ENCODE assay signal across 10 cellular contexts in the genomic region with DNA sequence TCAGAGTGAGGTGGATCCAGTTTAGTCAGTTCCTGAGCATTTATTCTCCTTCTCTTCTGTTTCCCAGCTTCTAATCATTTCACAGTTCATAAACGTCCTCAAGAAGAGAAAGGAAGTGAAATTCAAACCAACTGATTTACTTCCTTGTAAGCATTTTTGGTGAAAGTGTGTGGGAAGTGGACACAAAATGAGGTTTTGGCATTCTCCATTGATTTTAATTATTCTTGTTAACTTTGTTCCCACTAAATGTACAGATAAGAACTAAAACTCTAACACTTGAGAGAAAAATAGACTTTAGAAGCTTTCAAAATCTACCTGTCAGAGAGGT. TPM values are rescaled to one million over a fixed set of nuclear protein-coding genes. Genes with fewer than 3 reads are reported as not detected.
DNase-seq lines count a peak whose midpoint lies in the region; ATAC-seq and TF ChIP-seq lines count a peak whose summit lies in the region.
"Had no signal": no experiment of that assay in that cellular context is flagged by ENCODE, and none has a peak within 500 bp of the region (broad histone marks: within the 10 kb centered on the region; RNA-seq: fewer than 3 reads in every experiment).

No MANE protein-coding gene starts in this region.

- H3K4me1 Mint-ChIP-seq in activated CD8-positive, alpha-beta memory T cell treated with anti-CD3 and anti-CD28 coated beads, Interleukin-2, amount 10 ng/mL, durations not matched to agents 7 days and 5 days: peaks cover 17% of the 10 kb centered on the region

- TF ChIP-seq POLR2A in esophagus squamous epithelium (IDR thresholded peaks at IDR 0.05): no peak
- TF ChIP-seq POLR2A in spleen (IDR thresholded peaks at IDR 0.05): no peak

- H3K4me1 ChIP-seq in PC-9 (replicated peaks; ENCODE audit: insufficient read depth): peaks cover 51% of the 10 kb centered on the region
- H3K4me1 ChIP-seq in esophagus squamous epithelium: peaks cover 0 to 23% (median 6%) of the 10 kb centered on the region in 3 donors
- peaks cover 3 to 36% (median 11%) of the 10 kb centered on the region in 6 donors for H3K4me1 ChIP-seq in spleen

- no peaks in the 10 kb centered on the region for H3K9me2 ChIP-seq in PC-9 (ENCODE audit: insufficient read depth)

- POLR2A ChIA-PET in PC-9 (lab: Charles Lee; ENCODE audit: unreplicated experiment): interaction anchor here (0.6 to 0.9 kb wide), 4 partner anchors 46 to 542 kb away, joined by 3 to 7 read pairs (median 4); no protein-coding TSS in a partner anchor

- H2AFZ ChIP-seq in PC-9: no peak overlapping the region

- H3K4me3 Mint-ChIP-seq in activated CD8-positive, alpha-beta memory T cell treated with anti-CD3 and anti-CD28 coated beads, Interleukin-2, amount 10 ng/mL, durations not matched to agents 7 days and 5 days: no peak overlapping the region

- WGBS in esophagus squamous epithelium, 2 donors: 10 to 20% methylated on average over 1 of the region's 1 CpG
- 4 to 17% (median 5%) methylated on average over 1 of the region's 1 CpG for WGBS in spleen, 5 donors

- DNase-seq in activated CD8-positive, alpha-beta memory T cell treated with anti-CD3 and anti-CD28 coated beads, Interleukin-2, amount 10 ng/mL, durations not matched to agents 7 days and 5 days: no peak
- DNase-seq in activated CD8-positive, alpha-beta memory T cell treated with anti-CD3 and anti-CD28 coated beads, Interleukin-2, amount 50 U/mL, for 48 hours: no peak
- DNase-seq in PC-9 (peak in 1 of 2 experiments; percentile 96), esophagus squamous epithelium (lab: John Stamatoyannopoulos, UW) (no peak), spleen (no peak), globus pallidus (ENCODE audit: low spot score) (no peak)
- DNase-seq: KBM-7, mesendoderm had no signal

- H3K4me3 ChIP-seq in PC-9 (peak overlapping the region; percentile 21; the same call in 1 of the 2 replicates), esophagus squamous epithelium (no peak overlapping the region), spleen (no peak overlapping the region)

- ATAC-seq in activated CD8-positive, alpha-beta memory T cell treated with anti-CD3 and anti-CD28 coated beads, Interleukin-2, amount 10 ng/mL, durations not matched to agents 7 days and 5 days: no peak
- ATAC-seq in HG03354 (IDR thresholded peaks at IDR 0.05; ENCODE audit: poor library complexity, severe bottlenecking, unreplicated experiment): no peak
- ATAC-seq in HG03175 (IDR thresholded peaks at IDR 0.05; ENCODE audit: unreplicated experiment): no peak

- peaks cover 48% of the 10 kb centered on the region for H3K36me3 Mint-ChIP-seq in activated CD8-positive, alpha-beta memory T cell treated with anti-CD3 and anti-CD28 coated beads, Interleukin-2, amount 10 ng/mL, durations not matched to agents 7 days and 5 days

- peak overlapping the region; percentile 24 for H3K27ac Mint-ChIP-seq in activated CD8-positive, alpha-beta memory T cell treated with anti-CD3 and anti-CD28 coated beads, Interleukin-2, amount 10 ng/mL, durations not matched to agents 7 days and 5 days

- H3K27ac ChIP-seq in PC-9: peak overlapping the region; percentile 98
- H3K27ac ChIP-seq in esophagus squamous epithelium: peak overlapping the region in 3 of 4 donors; percentile 37 to 75 (median 62)
- H3K27ac ChIP-seq in spleen: peak overlapping the region in 6 of 8 donors; percentile 19 to 70 (median 57)

- no peaks in the 10 kb centered on the region for H4K20me1 ChIP-seq in PC-9 (ENCODE audit: insufficient read depth)

- BruUV-seq in PC-9 (replicated peaks; lab: Mats Ljungman, UMichigan): no TSS peak

- H3K4me2 ChIP-seq in PC-9: peak overlapping the region; percentile 79

- CTCF ChIA-PET in activated CD8-positive, alpha-beta memory T cell treated with anti-CD3 and anti-CD28 coated beads, Interleukin-2, amount 10 ng/mL, durations not matched to agents 7 days and 5 days (lab: Charles Lee): interaction anchor here (1.8 to 1.9 kb wide), 2 partner anchors 48 to 52 kb away, joined by 4 to 5 read pairs; no protein-coding TSS in a partner anchor
- CTCF ChIA-PET in PC-9 (lab: Charles Lee): interaction anchor here (0.5 kb wide), 1 partner anchor 114 kb away, joined by 6 read pairs; no protein-coding TSS in a partner anchor

- TF ChIP-seq CTCF in PC-9 (conservative IDR thresholded peaks at IDR 0.05) (no peak), esophagus squamous epithelium (IDR thresholded peaks at IDR 0.05) (no peak), spleen (IDR thresholded peaks at IDR 0.05 in 8 of 11, conservative IDR thresholded peaks at IDR 0.05 in 3 of 11) (no peak)

- H3K9me3 ChIP-seq in PC-9 (ENCODE audit: insufficient read depth, low read depth): no peaks in the 10 kb centered on the region
- H3K9me3 ChIP-seq in esophagus squamous epithelium: no peaks in the 10 kb centered on the region
- H3K9me3 ChIP-seq in spleen: no peaks in the 10 kb centered on the region

- H3K79me2 ChIP-seq in PC-9 (ENCODE audit: low read depth): no peaks in the 10 kb centered on the region

- H3F3A ChIP-seq in PC-9 (ENCODE audit: insufficient read depth, low read depth): peaks cover 33% of the 10 kb centered on the region

- peaks cover 2% of the 10 kb centered on the region for H3K9me3 Mint-ChIP-seq in activated CD8-positive, alpha-beta memory T cell treated with anti-CD3 and anti-CD28 coated beads, Interleukin-2, amount 10 ng/mL, durations not matched to agents 7 days and 5 days (ENCODE audit: low read depth)

- H3K27me3 ChIP-seq in PC-9 (ENCODE audit: insufficient read depth, low read depth) (no peaks in the 10 kb centered on the region), esophagus squamous epithelium (no peaks in the 10 kb centered on the region), spleen (replicated peaks in 1 of 7) (no peaks in the 10 kb centered on the region)

- intact Hi-C loops in PC-9 (cut with micrococcal nuclease; ENCODE audit: unreplicated experiment): loop anchor here (1.0 to 2.0 kb wide), 2 partner anchors 45 to 96 kb away; no protein-coding TSS in a partner anchor
- intact Hi-C loops in esophagus squamous epithelium (cut with DNase I): no loop called here
- intact Hi-C loops in spleen (cut with DNase I; ENCODE audit: low total_unique reads): no loop called here

- H3K27me3 Mint-ChIP-seq in activated CD8-positive, alpha-beta memory T cell treated with anti-CD3 and anti-CD28 coated beads, Interleukin-2, amount 10 ng/mL, durations not matched to agents 7 days and 5 days: no peaks in the 10 kb centered on the region

- H3K36me3 ChIP-seq in PC-9 (ENCODE audit: low read depth) (no peaks in the 10 kb centered on the region), esophagus squamous epithelium (peaks cover 0 to 81% (median 10%) of the 10 kb centered on the region in 3 donors), spleen (peaks cover 2 to 100% (median 70%) of the 10 kb centered on the region in 6 donors)

RNA-seq across cellular contexts. Expression of gene CORO6, which starts 42.7 kb away (rescaled TPM):
- total RNA-seq in activated CD8-positive, alpha-beta memory T cell treated with anti-CD3 and anti-CD28 coated beads, Interleukin-2, amount 10 ng/mL, durations not matched to agents 7 days and 5 days: 1 to 10 TPM; 2.7 to 7.0 TPM
- 35.0 and 52.1 TPM in 2 replicates for total RNA-seq in PC-9 (2021)
- 10 to 100 TPM in 1 of 4 donors, 1 to 10 TPM in 3; 2.0 to 39.9 (median 6.5) TPM for total RNA-seq in esophagus squamous epithelium
- total RNA-seq in spleen: 1 to 10 TPM in 6 of 7 donors, under 1 TPM in 1; 0.81 to 4.8 (median 2.7) TPM
- 1 to 10 TPM; 4.0 to 5.1 (median 4.6) TPM for polyA plus RNA-seq in spleen
